ENCODE assay signal across 15 cellular contexts in genomic region chr3:177157492-177157891, GRCh38. TPM values are rescaled to one million over a fixed set of nuclear protein-coding genes. Genes with fewer than 3 reads are reported as not detected.
DNase-seq lines count a peak whose midpoint lies in the region; ATAC-seq and TF ChIP-seq lines count a peak whose summit lies in the region.
"Had no signal": no experiment of that assay in that cellular context is flagged by ENCODE, and none has a peak within 500 bp of the region (broad histone marks: within the 10 kb centered on the region; RNA-seq: fewer than 3 reads in every experiment).

No MANE protein-coding gene starts in this region.

- H3K4me3 ChIP-seq in A673 (ENCODE audit: low read depth, low read length, poor library complexity, severe bottlenecking), result no peak overlapping the region
- no peak overlapping the region for H3K4me3 ChIP-seq in HEK293 (ENCODE audit: low read depth, low read length)
- H3K4me3 ChIP-seq in mucosa of descending colon, result no peak overlapping the region

- no peaks in the 10 kb centered on the region for H3K27me3 ChIP-seq in A673 (replicated peaks; ENCODE audit: insufficient read depth, low read depth, low read length, poor library complexity)

- peaks cover 5% of the 10 kb centered on the region for H3K36me3 ChIP-seq in A673 (ENCODE audit: insufficient read depth, low read length, poor library complexity, severe bottlenecking)
- peaks cover 0 to 3% of the 10 kb centered on the region in 2 experiments; a peak in 1 of 3 replicates for H3K36me3 ChIP-seq in HEK293 (ENCODE audit: control insufficient read depth in 2 of 2, insufficient read depth in 1 of 2, low read length in 2 of 2)
- H3K36me3 ChIP-seq in mucosa of descending colon (ENCODE audit: low read depth), result no peaks in the 10 kb centered on the region

- TSS peak; percentile 3 for BruUV-seq in A673 (replicated peaks; lab: Mats Ljungman, UMichigan)

- H3K4me1 ChIP-seq in A673 (ENCODE audit: insufficient read depth, low read length, poor library complexity, severe bottlenecking) (peaks cover 21% of the 10 kb centered on the region), HEK293 (ENCODE audit: control insufficient read depth, insufficient read depth, low read length) (no peaks in the 10 kb centered on the region), mucosa of descending colon (ENCODE audit: low read depth) (peaks cover 23% of the 10 kb centered on the region)

- CTCF ChIA-PET in A673 (lab: Charles Lee), result no interaction called here
- CTCF ChIA-PET in HEK293 (lab: Yijun Ruan, JAX), result no interaction called here

- peak; percentile 50 for ATAC-seq in mucosa of descending colon
- no peak for ATAC-seq in GM19467 (IDR thresholded peaks at IDR 0.05; ENCODE audit: unreplicated experiment)
- no peak for ATAC-seq in HG02610 (IDR thresholded peaks at IDR 0.05; ENCODE audit: unreplicated experiment)

- H3K9me3 ChIP-seq in A673 (ENCODE audit: low read depth, low read length, poor library complexity, severe bottlenecking), result no peaks in the 10 kb centered on the region
- no peaks in the 10 kb centered on the region for H3K9me3 ChIP-seq in HEK293 (ENCODE audit: control insufficient read depth, insufficient read depth, low read depth, low read length)
- no peaks in the 10 kb centered on the region for H3K9me3 ChIP-seq in mucosa of descending colon
- H3K9me3 ChIP-seq: SK-N-SH had no signal

- POLR2A ChIA-PET in A673 (lab: Charles Lee; ENCODE audit: low non-redundant PET), result no interaction called here
- POLR2A ChIA-PET in HEK293 (lab: Yijun Ruan, JAX), result no interaction called here

- TF ChIP-seq CTCF in A673 (conservative IDR thresholded peaks at IDR 0.05; ENCODE audit: low read depth, low read length), result no peak
- TF ChIP-seq CTCF in HEK293 (tag by site-specific recombination; IDR thresholded peaks at IDR 0.05), result no peak
- TF ChIP-seq CTCF in mucosa of descending colon (IDR thresholded peaks at IDR 0.05), result no peak

- intact Hi-C loops in A673 (cut with micrococcal nuclease; ENCODE audit: unreplicated experiment), result no loop called here
- intact Hi-C loops in mucosa of descending colon (cut with DNase I, micrococcal nuclease), result no loop called here

- DNase-seq in A673 (ENCODE audit: low spot score) (no peak), astrocyte of the hippocampus (ENCODE audit: low read depth, low spot score) (peak; percentile 27), mucosa of descending colon (no peak), superior temporal gyrus (ENCODE audit: extremely low spot score) (no peak)
- DNase-seq: GOT3, HFFc6, NCI-H146, NCI-H2081 treated with DMSO at 0.1 percent for 48 hours, NCI-H510A, SHP77, SK-N-SH had no signal

- H3K27ac ChIP-seq in A673 (ENCODE audit: low read depth, low read length, poor library complexity, severe bottlenecking) (peak overlapping the region; percentile 2), HEK293 (ENCODE audit: extremely low read depth, low read depth, low read length) (no peak overlapping the region)
- H3K27ac ChIP-seq: C4-2B had no signal

TF ChIP-seq in HEK293, 187 proteins besides CTCF, POLR2A, EP300 and RAD21:
- no peak for TF ChIP-seq ZNF433 (tag by site-specific recombination; IDR thresholded peaks at IDR 0.05; ENCODE audit: low read depth)
- peak; percentile 14; the same call in 1 of the 2 replicates for TF ChIP-seq IKZF3 (tag by site-specific recombination; IDR thresholded peaks at IDR 0.05)

RNA-seq across cellular contexts. Expression of gene TBL1XR1, which starts 39.8 kb away (rescaled TPM):
- total RNA-seq in A673 (2021), result 186 and 220 TPM in 2 replicates
- 100 to 1,000 TPM; 175 to 200 (median 178) TPM for total RNA-seq in mucosa of descending colon
